Comparison of ENCODE assay signal across 13 cellular contexts in genomic region chr1:223513309-223513708, GRCh38.
"Had no signal": no experiment of that assay in that cellular context is flagged by ENCODE, and none has a peak within 500 bp of the region (broad histone marks: within the 10 kb centered on the region; RNA-seq: fewer than 3 reads in every experiment).

No MANE protein-coding gene starts in this region.

- H3K9me3 ChIP-seq: breast epithelium, neutrophil had no signal

- H3K9me3 Mint-ChIP-seq: immature natural killer cell had no signal

- H3K4me3 Mint-ChIP-seq: activated naive CD8-positive, alpha-beta T cell treated with anti-CD3 and anti-CD28 coated beads, Interleukin-2, amount 10 ng/mL, durations not matched to agents 7 days and 5 days; immature natural killer cell had no signal

- H3K27me3 ChIP-seq: breast epithelium had no signal

- H3K4me1 Mint-ChIP-seq: activated naive CD8-positive, alpha-beta T cell treated with anti-CD3 and anti-CD28 coated beads, Interleukin-2, amount 10 ng/mL, durations not matched to agents 7 days and 5 days had no signal

- H3K27ac ChIP-seq: esophagus muscularis mucosa, neutrophil had no signal

- H3K27ac Mint-ChIP-seq: activated naive CD8-positive, alpha-beta T cell treated with anti-CD3 and anti-CD28 coated beads, Interleukin-2, amount 10 ng/mL, durations not matched to agents 7 days and 5 days; immature natural killer cell had no signal

- ATAC-seq: naive thymus-derived CD4-positive, alpha-beta T cell; right cardiac atrium had no signal

- H3K27me3 Mint-ChIP-seq: naive thymus-derived CD4-positive, alpha-beta T cell had no signal

- H3K4me1 ChIP-seq: esophagus muscularis mucosa had no signal

- H3K4me3 ChIP-seq: breast epithelium, esophagus muscularis mucosa had no signal

- H3K36me3 ChIP-seq: breast epithelium, esophagus muscularis mucosa, neutrophil had no signal

- H3K36me3 Mint-ChIP-seq: activated naive CD8-positive, alpha-beta T cell treated with anti-CD3 and anti-CD28 coated beads, Interleukin-2, amount 10 ng/mL, durations not matched to agents 7 days and 5 days; immature natural killer cell had no signal

- DNase-seq: activated CD4-positive, alpha-beta T cell treated with anti-CD3 and anti-CD28 coated beads, Interleukin-2, amount 50 U/mL, for 48 hours; activated CD4-positive, CD25-positive, alpha-beta regulatory T cell treated with anti-CD3 and anti-CD28 coated beads, Interleukin-2, amount 50 U/mL, for 72 hours; activated gamma-delta T cell treated with Interleukin-2 at 50 U/mL for 16 hours; activated naive CD8-positive, alpha-beta T cell treated with anti-CD3 and anti-CD28 coated beads, Interleukin-2, amount 10 ng/mL, durations not matched to agents 7 days and 5 days; activated T-cell treated with anti-CD3 and anti-CD28 coated beads, Interleukin-2, amount 50 U/mL, for 48 hours; anterior cingulate cortex; immature natural killer cell; naive thymus-derived CD4-positive, alpha-beta T cell; right cardiac atrium; small intestine had no signal
